ENCODE assay signal across 26 cellular contexts in genomic region chr6:33052627-33053026, GRCh38. TPM values are rescaled to one million over a fixed set of nuclear protein-coding genes. Genes with fewer than 3 reads are reported as not detected.
"Had no signal": no experiment of that assay in that cellular context is flagged by ENCODE, and none has a peak within 500 bp of the region (broad histone marks: within the 10 kb centered on the region; RNA-seq: fewer than 3 reads in every experiment).

No MANE protein-coding gene starts in this region.

- H3K36me3 Mint-ChIP-seq: memory B cell; natural killer cell treated with Interleukin-12 subunit alpha and Interleukin-12 subunit beta and Interleukin-15 and Interleukin-18, amount 100 ng/mL, for 72 hours had no signal

- H3K9ac ChIP-seq: parathyroid adenoma had no signal

- DNase-seq: effector memory CD4-positive, alpha-beta T cell; erythroblast; esophagus squamous epithelium; foreskin melanocyte; head of caudate nucleus; kidney; mucosa of descending colon; naive B cell; sigmoid colon; stimulated activated CD4-positive, alpha-beta T cell treated with anti-CD3 and anti-CD28 coated beads, Interleukin-4, amount 100 ng/mL, for 4 hours; stimulated activated naive B cell treated with anti-CD40 and anti-IgM and Interleukin-4, amounts not matched to agents 10 μg/mL and 1 μg/mL and 100 μg/mL, for 72 hours had no signal

- ATAC-seq: mucosa of descending colon; natural killer cell treated with Interleukin-12 subunit alpha and Interleukin-12 subunit beta and Interleukin-15 and Interleukin-18, amount 100 ng/mL, for 72 hours; stimulated activated naive B cell treated with anti-CD40 and anti-IgM and Interleukin-4, amounts not matched to agents 10 μg/mL and 1 μg/mL and 100 μg/mL, for 72 hours had no signal

- FAIRE-seq: colon, kidney had no signal

- H3K9me3 ChIP-seq: esophagus squamous epithelium, mucosa of descending colon, neutrophil, prostate gland, right atrium auricular region, sigmoid colon, thoracic aorta, tibial nerve, vagina had no signal

- H2AFZ ChIP-seq: parathyroid adenoma had no signal

- H3K27ac Mint-ChIP-seq: dendritic cell treated with granulocyte-macrophage colony-stimulating factor and Interleukin-4, amounts not matched to agents 40 ng/mL and 50 ng/mL, for 4 days; memory B cell; natural killer cell treated with Interleukin-12 subunit alpha and Interleukin-12 subunit beta and Interleukin-15 and Interleukin-18, amount 100 ng/mL, for 72 hours; stimulated activated naive B cell treated with anti-CD40 and anti-IgM and Interleukin-4, amounts not matched to agents 10 μg/mL and 1 μg/mL and 100 μg/mL, for 72 hours; stimulated activated naive CD8-positive, alpha-beta T cell treated with anti-CD3 and anti-CD28 coated beads, Interleukin-15, Interleukin-2, amounts not matched to agents 100 ng/mL and 50 ng/mL, for 24 hours had no signal

- H3K27ac ChIP-seq: esophagus squamous epithelium, neutrophil, parathyroid adenoma, prostate gland, right atrium auricular region, sigmoid colon, thoracic aorta, tibial nerve, vagina had no signal

- H3K27me3 Mint-ChIP-seq: dendritic cell treated with granulocyte-macrophage colony-stimulating factor and Interleukin-4, amounts not matched to agents 40 ng/mL and 50 ng/mL, for 4 days; memory B cell; naive B cell; stimulated activated naive B cell treated with anti-CD40 and anti-IgM and Interleukin-4, amounts not matched to agents 10 μg/mL and 1 μg/mL and 100 μg/mL, for 72 hours had no signal

- H3K79me2 ChIP-seq: parathyroid adenoma had no signal

- H3K9me3 Mint-ChIP-seq: dendritic cell treated with granulocyte-macrophage colony-stimulating factor and Interleukin-4, amounts not matched to agents 40 ng/mL and 50 ng/mL, for 4 days; memory B cell; natural killer cell treated with Interleukin-12 subunit alpha and Interleukin-12 subunit beta and Interleukin-15 and Interleukin-18, amount 100 ng/mL, for 72 hours; stimulated activated naive CD8-positive, alpha-beta T cell treated with anti-CD3 and anti-CD28 coated beads, Interleukin-15, Interleukin-2, amounts not matched to agents 100 ng/mL and 50 ng/mL, for 24 hours had no signal

- H3K4me1 ChIP-seq: esophagus squamous epithelium, parathyroid adenoma, prostate gland, right atrium auricular region, sigmoid colon, tibial nerve, vagina had no signal

- H3K4me3 ChIP-seq: esophagus squamous epithelium, lung, mucosa of descending colon, prostate gland, right atrium auricular region, sigmoid colon, thoracic aorta, tibial nerve, vagina had no signal

- H3K27me3 ChIP-seq: neutrophil, right atrium auricular region, vagina had no signal

- H3K4me3 Mint-ChIP-seq: dendritic cell treated with granulocyte-macrophage colony-stimulating factor and Interleukin-4, amounts not matched to agents 40 ng/mL and 50 ng/mL, for 4 days; memory B cell; naive B cell; natural killer cell treated with Interleukin-12 subunit alpha and Interleukin-12 subunit beta and Interleukin-15 and Interleukin-18, amount 100 ng/mL, for 72 hours; neural crest cell; stimulated activated naive B cell treated with anti-CD40 and anti-IgM and Interleukin-4, amounts not matched to agents 10 μg/mL and 1 μg/mL and 100 μg/mL, for 72 hours; stimulated activated naive CD8-positive, alpha-beta T cell treated with anti-CD3 and anti-CD28 coated beads, Interleukin-15, Interleukin-2, amounts not matched to agents 100 ng/mL and 50 ng/mL, for 24 hours had no signal

- H3K36me3 ChIP-seq: esophagus squamous epithelium, neutrophil, prostate gland, right atrium auricular region, sigmoid colon, thoracic aorta, tibial nerve, vagina had no signal

RNA-seq across cellular contexts. Expression of gene HLA-DOA, which starts 43.2 kb away (rescaled TPM):
- total RNA-seq: glomerular endothelial cell had no signal
